In the genomic region with DNA sequence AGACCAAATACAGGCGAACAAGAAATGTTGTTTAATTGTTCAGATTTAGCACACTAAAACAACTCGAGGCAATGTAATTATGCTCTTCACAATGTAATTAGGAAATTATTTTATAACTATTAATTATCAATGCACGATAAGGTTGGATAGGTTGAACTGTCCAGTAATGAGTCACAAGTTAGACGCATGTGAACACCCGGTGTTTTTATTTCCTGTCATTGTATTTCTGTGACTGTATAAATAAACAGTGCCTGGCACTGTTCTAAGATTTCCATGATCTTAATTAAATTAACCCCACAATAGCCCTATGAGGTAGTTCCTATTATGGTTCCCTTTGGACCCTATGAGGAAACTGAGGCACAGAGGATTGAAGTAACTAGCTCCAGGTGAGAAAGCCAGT, we compare ENCODE assay signal across 11 cellular contexts. TPM values are rescaled to one million over a fixed set of nuclear protein-coding genes. Genes with fewer than 3 reads are reported as not detected.
DNase-seq lines count a peak whose midpoint lies in the region; TF ChIP-seq lines count a peak whose summit lies in the region.
"Had no signal": no experiment of that assay in that cellular context is flagged by ENCODE, and none has a peak within 500 bp of the region (broad histone marks: within the 10 kb centered on the region; RNA-seq: fewer than 3 reads in every experiment).

No MANE protein-coding gene starts in this region.

- H3K36me3 Mint-ChIP-seq in CD14-positive monocyte, result peaks cover 8 to 27% of the 10 kb centered on the region in 2 donors

- peaks cover 0 to 5% (median 0%) of the 10 kb centered on the region in 3 donors for H3K27me3 Mint-ChIP-seq in CD14-positive monocyte (ENCODE audit: low read depth in 3 of 3)

- peaks cover 0 to 12% (median 6%) of the 10 kb centered on the region in 7 donors for H3K9me3 Mint-ChIP-seq in CD14-positive monocyte
- H3K9me3 Mint-ChIP-seq: stimulated activated effector memory CD8-positive, alpha-beta T cell treated with anti-CD3 and anti-CD28 coated beads, Interleukin-12 subunit alpha, Interleukin-12 subunit beta, amount 100 ng/mL, for 72 hours had no signal

- peak overlapping the region; percentile 72 to 86 for H3K4me3 Mint-ChIP-seq in CD14-positive monocyte

- peak overlapping the region; percentile 93 for H3K27ac ChIP-seq in neutrophil

- H3K4me1 Mint-ChIP-seq in CD14-positive monocyte, result peaks cover 60% of the 10 kb centered on the region

- H3K9me3 ChIP-seq in neutrophil, result no peaks in the 10 kb centered on the region

- H3K27ac Mint-ChIP-seq in CD14-positive monocyte, result peak overlapping the region; percentile 90 to 97 (median 94)

- H3K4me3 ChIP-seq in neutrophil (ENCODE audit: low read depth in 1 of 2, low read length in 1 of 2), result no peak overlapping the region

- peaks cover 36 to 37% of the 10 kb centered on the region in 2 experiments for H3K4me1 ChIP-seq in neutrophil (ENCODE audit: control insufficient read depth in 1 of 2, insufficient read depth in 1 of 2, low read depth in 1 of 2, low read length in 1 of 2)

- DNase-seq in CD14-positive monocyte (ENCODE audit: low spot score) (no peak), EH (ENCODE audit: low read depth) (peak; percentile 19), dermis blood vessel endothelial cell (peak; percentile 90), NCI-H526 (lab: John Stamatoyannopoulos, UW) (no peak), medulla oblongata (ENCODE audit: extremely low spot score) (no peak), ureter (ENCODE audit: low spot score) (no peak)
- DNase-seq: activated CD4-positive, alpha-beta T cell treated with anti-CD3 and anti-CD28 coated beads for 1 hour; COR-L47; stimulated activated CD4-positive, alpha-beta T cell treated with anti-CD3 and anti-CD28 coated beads, Interleukin-4, amount 100 ng/mL, for 1 hour had no signal

- intact Hi-C loops in CD14-positive monocyte (cut with micrococcal nuclease), result loop anchor here (5.0 kb wide), 2 partner anchors 56 to 311 kb away; no protein-coding TSS in a partner anchor

- no peaks in the 10 kb centered on the region for H3K36me3 ChIP-seq in neutrophil

- TF ChIP-seq CTCF in CD14-positive monocyte (IDR thresholded peaks at IDR 0.05) (no peak), neutrophil (IDR thresholded peaks at IDR 0.05) (no peak)

- H3K27me3 ChIP-seq in neutrophil, result no peaks in the 10 kb centered on the region

RNA-seq across cellular contexts. Expression of a gene that starts 26.2 kb away (rescaled TPM):
- under 1 TPM; 0.18 to 0.48 TPM for polyA plus RNA-seq in CD14-positive monocyte
- total RNA-seq in dermis blood vessel endothelial cell (under 0.01 and 0.05 TPM in 2 replicates), ureter (0.34 TPM)

Comparison
In these comparisons a context has a peak if more than half of its experiments do, and no peak if none do; other contexts are left out.
1. DNase-seq: peak in EH (single experiment) and dermis blood vessel endothelial cell (single experiment); none in CD14-positive monocyte (single experiment), NCI-H526 (0 of 2), medulla oblongata (single experiment) and ureter (single experiment).